Comparison of ENCODE assay signal across 8 cellular contexts in the genomic region with DNA sequence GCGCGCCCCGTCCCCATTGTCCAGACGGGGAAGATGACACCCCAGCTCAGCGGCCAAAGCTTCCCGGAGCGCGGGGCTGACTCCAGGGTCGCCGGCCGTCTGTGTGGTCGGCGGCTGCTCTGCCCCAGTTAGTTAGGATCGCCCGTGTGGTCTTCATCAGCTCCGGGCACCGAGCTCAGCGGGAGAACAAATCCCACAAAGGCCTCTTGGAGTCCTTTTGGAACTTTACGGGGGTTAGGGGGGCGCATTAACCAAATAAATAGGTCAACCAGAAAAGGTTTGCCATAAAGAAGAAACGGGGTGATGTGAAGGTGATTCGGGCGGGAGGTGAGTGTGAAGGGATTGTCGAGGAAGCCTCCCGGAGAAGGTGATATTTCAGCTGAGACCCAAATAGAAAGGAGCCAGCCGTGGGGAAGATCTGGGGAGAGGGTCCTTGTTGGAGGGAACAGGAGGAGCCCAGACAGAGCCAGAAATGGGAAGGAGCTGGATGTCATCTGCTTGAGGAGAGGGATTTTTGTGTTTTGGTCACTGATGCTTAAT. TPM values are rescaled to one million over a fixed set of nuclear protein-coding genes. Genes with fewer than 3 reads are reported as not detected.
A peak's percentile ranks its signal among the peaks of the same experiment; 100 is the strongest.
DNase-seq lines count a peak whose midpoint lies in the region; ATAC-seq and TF ChIP-seq lines count a peak whose summit lies in the region.

No MANE protein-coding gene starts in this region.

- H3K4me3 Mint-ChIP-seq in nephron progenitor cell = peak overlapping the region; percentile 91

- peak overlapping the region; percentile 96 for H3K4me3 ChIP-seq in GM06990 (replicated peaks; ENCODE audit: low read depth, low read length)
- H3K4me3 ChIP-seq in OCI-LY7 (ENCODE audit: low read depth, low read length, poor library complexity, severe bottlenecking) = peak overlapping the region; percentile 87
- peak overlapping the region; percentile 60 to 94 for H3K4me3 ChIP-seq in duodenal mucosa (ENCODE audit: low read depth in 1 of 2, low read length in 2 of 2)

- H3K9me3 ChIP-seq in OCI-LY7 (ENCODE audit: low read length) = no peaks in the 10 kb centered on the region
- no peaks in the 10 kb centered on the region for H3K9me3 ChIP-seq in duodenal mucosa (ENCODE audit: control insufficient read depth in 1 of 2, low read length in 2 of 2)

- peaks cover 24% of the 10 kb centered on the region for H4K20me1 ChIP-seq in OCI-LY7 (ENCODE audit: insufficient read depth, low read length)

- peak overlapping the region; percentile 33 for H3K27ac ChIP-seq in OCI-LY7 (ENCODE audit: low read depth, low read length, poor library complexity, severe bottlenecking)
- H3K27ac ChIP-seq in duodenal mucosa (ENCODE audit: low read depth, low read length) = no peak overlapping the region

- no peaks in the 10 kb centered on the region for H3K9me3 Mint-ChIP-seq in nephron progenitor cell

- intact Hi-C loops in OCI-LY7 (cut with micrococcal nuclease; ENCODE audit: unreplicated experiment) = loop anchor here (5.0 kb wide), 2 partner anchors 131 to 259 kb away; a partner anchor contains a TSS

- no peaks in the 10 kb centered on the region for H3K27me3 Mint-ChIP-seq in nephron progenitor cell (ENCODE audit: low read depth, poor library complexity)

- POLR2A ChIA-PET in OCI-LY7 (lab: Charles Lee) = interaction anchor here (0.8 to 1.6 kb wide), 8 partner anchors 10 to 480 kb away, joined by 3 to 7 read pairs (median 3); a partner anchor contains a TSS

- H3K27ac Mint-ChIP-seq in nephron progenitor cell = peak overlapping the region; percentile 71

- peak overlapping the region; percentile 84 to 94 for H3K9ac ChIP-seq in duodenal mucosa (ENCODE audit: low read depth in 1 of 2, low read length in 2 of 2)

- CTCF ChIA-PET in OCI-LY7 (lab: Charles Lee; ENCODE audit: unreplicated experiment) = no interaction called here

- peaks cover 11% of the 10 kb centered on the region for H3K36me3 Mint-ChIP-seq in nephron progenitor cell (ENCODE audit: low read depth)

- no peak for TF ChIP-seq POLR2A in GM18505 (IDR thresholded peaks at IDR 0.05; ENCODE audit: borderline replicate concordance, extremely low read depth, insufficient read depth, insufficient read length)

- H3K4me1 ChIP-seq in OCI-LY7 (ENCODE audit: insufficient read depth, low read length, poor library complexity, severe bottlenecking) (peaks cover 25% of the 10 kb centered on the region), duodenal mucosa (ENCODE audit: control insufficient read depth in 1 of 2, insufficient read depth in 2 of 2, low read length in 2 of 2) (peaks cover 16 to 30% of the 10 kb centered on the region in 2 donors)

- peak overlapping the region; percentile 26; the same call in 1 of the 2 replicates for H2AFZ ChIP-seq in OCI-LY7 (ENCODE audit: low read length)

- ATAC-seq in GM18505 (IDR thresholded peaks at IDR 0.05; ENCODE audit: unreplicated experiment) = no peak

- no peaks in the 10 kb centered on the region for H3K27me3 ChIP-seq in GM06990 (replicated peaks; ENCODE audit: control insufficient read depth, insufficient read depth, low read length)
- no peaks in the 10 kb centered on the region for H3K27me3 ChIP-seq in duodenal mucosa (ENCODE audit: control insufficient read depth in 1 of 2, insufficient read depth in 2 of 2, low read length in 2 of 2)

- H3K79me2 ChIP-seq in OCI-LY7 (ENCODE audit: insufficient read depth, low read depth, low read length) = peaks cover 41% of the 10 kb centered on the region

- peak overlapping the region; percentile 90 for H3K4me2 ChIP-seq in OCI-LY7 (ENCODE audit: low read length)

- no TSS peak for BruUV-seq in OCI-LY7 (replicated peaks; lab: Mats Ljungman, UMichigan)

- TF ChIP-seq CTCF in GM06990 (IDR thresholded peaks at IDR 0.05; ENCODE audit: insufficient read depth, low read length, poor library complexity, severe bottlenecking) = no peak
- TF ChIP-seq CTCF in OCI-LY7 (conservative IDR thresholded peaks at IDR 0.05; ENCODE audit: low read length) = no peak
- no peak for TF ChIP-seq CTCF in nephron progenitor cell (IDR thresholded peaks at IDR 0.05)

- no peak for DNase-seq in GM06990 (ENCODE audit: extremely low read depth, insufficient read length)
- DNase-seq in OCI-LY7 (ENCODE audit: low spot score) = no peak
- DNase-seq in nephron progenitor cell = no peak
- no peak for DNase-seq in NCI-H1092 treated with DMSO at 0.1 percent for 48 hours (lab: John Stamatoyannopoulos, UW)
- no peak for DNase-seq in kidney tubule cell (ENCODE audit: low spot score)
- DNase-seq in effector CD4-positive, alpha-beta T cell = no peak

- no peaks in the 10 kb centered on the region for H3K9me2 ChIP-seq in OCI-LY7 (ENCODE audit: insufficient read depth, low read length)

- peaks cover 27% of the 10 kb centered on the region for H3K4me1 Mint-ChIP-seq in nephron progenitor cell

- H3K36me3 ChIP-seq in GM06990 (ENCODE audit: control insufficient read depth, insufficient read depth, low read length) = no peaks in the 10 kb centered on the region
- peaks cover 7% of the 10 kb centered on the region; the same call in 1 of the 2 replicates for H3K36me3 ChIP-seq in OCI-LY7 (ENCODE audit: insufficient read depth, low read length)
- no peaks in the 10 kb centered on the region for H3K36me3 ChIP-seq in duodenal mucosa (ENCODE audit: control insufficient read depth in 1 of 2, insufficient read depth in 2 of 2, low read length in 2 of 2)

RNA-seq across cellular contexts. Expression of a gene that starts 0.7 kb away (rescaled TPM):
- total RNA-seq in OCI-LY7 (2014; rRNA removed; shearing (Covaris generic)) = 44.2 and 52.8 TPM in 2 replicates
- total RNA-seq in OCI-LY7 (2022) = 59.0 and 68.1 TPM in 2 replicates

RNA-seq across cellular contexts. Expression of a gene that starts 41.9 kb away (rescaled TPM):
- 6.3 and 7.8 TPM in 2 replicates for total RNA-seq in OCI-LY7 (2014; rRNA removed; shearing (Covaris generic))
- total RNA-seq in OCI-LY7 (2022) = 3.7 and 4.7 TPM in 2 replicates

RNA-seq across cellular contexts. Expression of a gene that starts 49.3 kb away (rescaled TPM):
- 0.19 TPM in 1 of 2 replicates, not detected in the other for total RNA-seq in OCI-LY7 (2014; rRNA removed; shearing (Covaris generic))
- 0.04 and 0.11 TPM in 2 replicates for total RNA-seq in OCI-LY7 (2022)
